In genomic region chr14:92729632-92730358, GRCh38 we compare ENCODE assay signal across 7 cellular contexts. TPM values are rescaled to one million over a fixed set of nuclear protein-coding genes. Genes with fewer than 3 reads are reported as not detected.
DNase-seq lines count a peak whose midpoint lies in the region; ATAC-seq and TF ChIP-seq lines count a peak whose summit lies in the region.

No MANE protein-coding gene starts in this region.

- DNase-seq in RWPE1 (ENCODE audit: low spot score) = peak; percentile 30
- no peak for DNase-seq in neural crest cell (ENCODE audit: low read depth, low spot score)
- no peak for DNase-seq in tibial artery
- no peak for DNase-seq in glutamatergic neuron
- no peak for DNase-seq in A673 (ENCODE audit: low spot score)

- intact Hi-C loops in tibial artery (cut with DNase I; ENCODE audit: low total_unique reads) = no loop called here
- intact Hi-C loops in A673 (cut with micrococcal nuclease; ENCODE audit: unreplicated experiment) = no loop called here

- H3K27me3 ChIP-seq in tibial artery (no peaks in the 10 kb centered on the region), A673 (replicated peaks; ENCODE audit: insufficient read depth, low read depth, low read length, poor library complexity) (no peaks in the 10 kb centered on the region)

- peak overlapping the region; percentile 95 for H3K27ac Mint-ChIP-seq in neural crest cell (ENCODE audit: unreplicated experiment)
- no peak overlapping the region for H3K27ac Mint-ChIP-seq in glutamatergic neuron (ENCODE audit: unreplicated experiment)

- peak overlapping the region; percentile 48 for H3K27ac ChIP-seq in RWPE1
- H3K27ac ChIP-seq in tibial artery = no peak overlapping the region
- no peak overlapping the region for H3K27ac ChIP-seq in A673 (ENCODE audit: low read depth, low read length, poor library complexity, severe bottlenecking)

- peaks cover 4% of the 10 kb centered on the region for H3K9me3 Mint-ChIP-seq in neural crest cell
- H3K9me3 Mint-ChIP-seq in glutamatergic neuron (ENCODE audit: unreplicated experiment) = no peaks in the 10 kb centered on the region

- H3K4me3 Mint-ChIP-seq in neural crest cell (no peak overlapping the region), glutamatergic neuron (ENCODE audit: unreplicated experiment) (no peak overlapping the region)

- no peaks in the 10 kb centered on the region for H3K4me1 Mint-ChIP-seq in neural crest cell
- no peaks in the 10 kb centered on the region for H3K4me1 Mint-ChIP-seq in glutamatergic neuron (ENCODE audit: low read depth, unreplicated experiment)

- CTCF ChIA-PET in RWPE1 (lab: Yijun Ruan, JAX) = no interaction called here
- CTCF ChIA-PET in A673 (lab: Charles Lee) = no interaction called here

- ATAC-seq in GM19023 (IDR thresholded peaks at IDR 0.05; ENCODE audit: unreplicated experiment) = peak; percentile 77
- ATAC-seq in HG02870 (IDR thresholded peaks at IDR 0.05; ENCODE audit: unreplicated experiment) = peak; percentile 81

- no TSS peak for BruUV-seq in A673 (replicated peaks; lab: Mats Ljungman, UMichigan)

- peaks cover 27% of the 10 kb centered on the region for H3K36me3 Mint-ChIP-seq in neural crest cell (ENCODE audit: low read depth)
- H3K36me3 Mint-ChIP-seq in glutamatergic neuron (ENCODE audit: unreplicated experiment) = peaks cover 16% of the 10 kb centered on the region

- H3K27me3 Mint-ChIP-seq in neural crest cell (ENCODE audit: low read depth) (no peaks in the 10 kb centered on the region), glutamatergic neuron (ENCODE audit: unreplicated experiment) (peaks cover 7% of the 10 kb centered on the region)

- no peaks in the 10 kb centered on the region for H3K9me3 ChIP-seq in tibial artery
- no peaks in the 10 kb centered on the region for H3K9me3 ChIP-seq in A673 (ENCODE audit: low read depth, low read length, poor library complexity, severe bottlenecking)

- peaks cover 0 to 4% (median 0%) of the 10 kb centered on the region in 4 donors for H3K4me1 ChIP-seq in tibial artery
- H3K4me1 ChIP-seq in A673 (ENCODE audit: insufficient read depth, low read length, poor library complexity, severe bottlenecking) = peaks cover 5% of the 10 kb centered on the region

- POLR2A ChIA-PET in RWPE1 (lab: Yijun Ruan, JAX; ENCODE audit: low non-redundant PET) = no interaction called here
- POLR2A ChIA-PET in A673 (lab: Charles Lee; ENCODE audit: low non-redundant PET) = no interaction called here

- H3K36me3 ChIP-seq in tibial artery (peaks cover 18 to 45% (median 20%) of the 10 kb centered on the region in 3 donors), A673 (ENCODE audit: insufficient read depth, low read length, poor library complexity, severe bottlenecking) (peaks cover 16% of the 10 kb centered on the region)

- no peak for TF ChIP-seq CTCF in RWPE1 (conservative IDR thresholded peaks at IDR 0.05; ENCODE audit: low read depth)
- no peak for TF ChIP-seq CTCF in neural crest cell (conservative IDR thresholded peaks at IDR 0.05)
- TF ChIP-seq CTCF in tibial artery (IDR thresholded peaks at IDR 0.05) = no peak
- TF ChIP-seq CTCF in glutamatergic neuron (IDR thresholded peaks at IDR 0.05; ENCODE audit: partially characterized antibody, unreplicated experiment) = no peak
- TF ChIP-seq CTCF in A673 (conservative IDR thresholded peaks at IDR 0.05; ENCODE audit: low read depth, low read length) = no peak

- H3K4me3 ChIP-seq in tibial artery = no peak overlapping the region
- no peak overlapping the region for H3K4me3 ChIP-seq in A673 (ENCODE audit: low read depth, low read length, poor library complexity, severe bottlenecking)

RNA-seq across cellular contexts. Expression of gene LGMN, which starts 18.6 kb away (rescaled TPM):
- 35.3 and 37.0 TPM in 2 replicates for total RNA-seq in neural crest cell
- 36.9 TPM for total RNA-seq in glutamatergic neuron (ENCODE audit: unreplicated experiment)
- 34.6 and 39.8 TPM in 2 replicates for total RNA-seq in A673 (2021)
